In the genomic region with DNA sequence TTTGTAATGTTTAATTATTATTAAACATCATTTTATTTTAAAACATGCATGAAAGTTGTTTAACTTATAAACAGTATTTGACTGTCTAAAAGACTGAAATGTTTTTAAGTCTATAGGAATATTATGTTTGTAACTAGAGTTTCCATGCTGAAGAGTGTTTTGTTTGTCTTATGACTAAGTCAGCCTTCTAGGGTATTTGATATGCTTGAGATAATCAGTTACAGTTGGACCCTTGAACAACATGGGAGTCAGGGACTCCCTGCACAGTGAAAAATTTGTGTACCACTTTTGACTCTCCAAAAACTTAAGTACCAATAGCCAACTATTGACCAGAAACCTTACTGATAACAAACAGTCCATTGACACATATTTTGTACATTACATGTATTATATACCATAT, we compare ENCODE assay signal across 20 cellular contexts. TPM values are rescaled to one million over a fixed set of nuclear protein-coding genes. Genes with fewer than 3 reads are reported as not detected.
"Had no signal": no experiment of that assay in that cellular context is flagged by ENCODE, and none has a peak within 500 bp of the region (broad histone marks: within the 10 kb centered on the region; RNA-seq: fewer than 3 reads in every experiment).

No MANE protein-coding gene starts in this region.

- H3K27me3 ChIP-seq: breast epithelium, upper lobe of left lung had no signal

- H3K36me3 ChIP-seq: breast epithelium, left ventricle myocardium inferior, upper lobe of left lung had no signal

- H3K4me3 ChIP-seq: breast epithelium, coronary artery, left ventricle myocardium inferior, upper lobe of left lung had no signal

- H3K4me1 ChIP-seq: breast epithelium, left ventricle myocardium inferior, upper lobe of left lung had no signal

- DNase-seq: activated CD4-positive, alpha-beta T cell treated with anti-CD3 and anti-CD28 coated beads for 1 hour; activated CD4-positive, alpha-beta T cell treated with anti-CD3 and anti-CD28 coated beads, Interleukin-2, amount 50 U/mL, for 1 hour; activated gamma-delta T cell treated with Interleukin-2 at 50 U/mL for 16 hours; activated T-cell treated with anti-CD3 and anti-CD28 coated beads, Interleukin-2, amount 50 U/mL, for 1 hour; aorta; foreskin melanocyte; kidney glomerular epithelial cell; left ventricle myocardium inferior; naive thymus-derived CD4-positive, alpha-beta T cell; occipital lobe; stimulated activated CD4-positive, alpha-beta T cell treated with anti-CD3 and anti-CD28 coated beads, Interleukin-12 subunit alpha, Interleukin-12 subunit beta, amount 100 ng/mL, for 4 hours; stimulated activated CD4-positive, alpha-beta T cell treated with anti-CD3 and anti-CD28 coated beads, Interleukin-4, amount 100 ng/mL, for 4 hours; stimulated activated naive CD8-positive, alpha-beta T cell treated with anti-CD3 and anti-CD28 coated beads, Interleukin-15, Interleukin-2, amounts not matched to agents 100 U/mL and 50 U/mL, for 24 hours; T-helper 1 cell; upper lobe of left lung had no signal

- H3K27ac ChIP-seq: breast epithelium, coronary artery, epithelial cell of prostate, left ventricle myocardium inferior, upper lobe of left lung had no signal

- ATAC-seq: naive thymus-derived CD4-positive, alpha-beta T cell; stimulated activated naive CD8-positive, alpha-beta T cell treated with anti-CD3 and anti-CD28 coated beads, Interleukin-15, Interleukin-2, amounts not matched to agents 100 U/mL and 50 U/mL, for 24 hours had no signal

- H3K9me3 ChIP-seq: upper lobe of left lung had no signal

RNA-seq across cellular contexts. Expression of gene KANK4, which starts 45.5 kb away (rescaled TPM):
- total RNA-seq: fibroblast of lung; lung microvascular endothelial cell; naive thymus-derived CD4-positive, alpha-beta T cell had no signal
- polyA plus RNA-seq: fibroblast of lung; naive thymus-derived CD4-positive, alpha-beta T cell had no signal
